ENCODE assay signal across 27 cellular contexts in the genomic region with DNA sequence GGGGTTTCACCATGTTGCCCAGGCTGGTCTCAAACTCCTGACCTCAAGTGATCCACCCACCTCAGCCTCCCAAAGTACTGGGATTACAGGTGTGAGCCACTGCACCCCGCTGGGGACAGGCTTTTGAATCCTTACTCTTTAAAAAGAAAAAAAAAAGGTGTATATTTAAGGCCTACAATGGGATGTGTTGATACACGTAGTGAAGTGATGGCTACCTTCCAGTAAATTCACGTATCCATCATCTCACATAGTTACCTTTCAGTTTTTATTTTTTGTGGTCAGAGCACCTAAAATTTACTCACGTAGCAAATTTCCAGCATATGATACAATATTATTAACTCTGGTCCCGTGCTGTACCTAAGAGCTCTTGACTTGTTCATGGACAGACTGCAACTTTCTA.
"Had no signal": no experiment of that assay in that cellular context is flagged by ENCODE, and none has a peak within 500 bp of the region (broad histone marks: within the 10 kb centered on the region; RNA-seq: fewer than 3 reads in every experiment).

No MANE protein-coding gene starts in this region.

- ATAC-seq: activated CD4-positive, alpha-beta T cell treated with anti-CD3 and anti-CD28 coated beads for 36 hours; activated CD8-positive, alpha-beta memory T cell treated with anti-CD3 and anti-CD28 coated beads, Interleukin-2, amount 10 ng/mL, durations not matched to agents 7 days and 5 days; activated CD8-positive, alpha-beta T cell treated with anti-CD3 and anti-CD28 coated beads, Interleukin-2, amount 10 ng/mL, durations not matched to agents 7 days and 5 days; effector memory CD8-positive, alpha-beta T cell; gastroesophageal sphincter; heart right ventricle had no signal

- H3K27me3 ChIP-seq: ascending aorta, esophagus muscularis mucosa, gastroesophageal sphincter, heart right ventricle, hepatocyte had no signal

- H3K36me3 ChIP-seq: ascending aorta, esophagus muscularis mucosa, gastroesophageal sphincter, heart right ventricle had no signal

- H3K4me3 ChIP-seq: ascending aorta, esophagus muscularis mucosa, gastroesophageal sphincter, heart right ventricle, hepatocyte had no signal

- FAIRE-seq: colon had no signal

- DNase-seq: activated CD4-positive, alpha-beta memory T cell treated with anti-CD3 and anti-CD28 coated beads for 36 hours; activated CD4-positive, alpha-beta T cell treated with anti-CD3 and anti-CD28 coated beads for 36 hours; activated CD4-positive, alpha-beta T cell treated with anti-CD3 and anti-CD28 coated beads, Interleukin-2, amount 10 ng/mL, durations not matched to agents 24 days and 14 days; activated CD4-positive, CD25-positive, alpha-beta regulatory T cell; activated CD4-positive, CD25-positive, alpha-beta regulatory T cell treated with anti-CD3 and anti-CD28 coated beads, Interleukin-2, amount 50 U/mL, for 72 hours; activated CD8-positive, alpha-beta memory T cell treated with anti-CD3 and anti-CD28 coated beads, Interleukin-2, amount 10 ng/mL, durations not matched to agents 7 days and 5 days; activated CD8-positive, alpha-beta memory T cell treated with anti-CD3 and anti-CD28 coated beads, Interleukin-2, amount 50 U/mL, for 4 hours; activated CD8-positive, alpha-beta T cell treated with anti-CD3 and anti-CD28 coated beads, Interleukin-2, amount 10 ng/mL, durations not matched to agents 7 days and 5 days; activated effector memory CD4-positive, alpha-beta T cell treated with anti-CD3 and anti-CD28 coated beads, Interleukin-2, amount 50 U/mL, for 16 hours; activated naive CD4-positive, alpha-beta T cell treated with anti-CD3 and anti-CD28 coated beads for 36 hours; activated naive CD8-positive, alpha-beta T cell treated with anti-CD3 and anti-CD28 coated beads, Interleukin-2, amount 10 ng/mL, durations not matched to agents 7 days and 5 days; activated T-cell treated with anti-CD3 and anti-CD28 coated beads, Interleukin-2, amount 50 U/mL, for 1 hour; activated T-cell treated with anti-CD3 and anti-CD28 coated beads, Interleukin-2, amount 50 U/mL, for 48 hours; caudate nucleus; cortex of kidney; dermis blood vessel endothelial cell; effector CD4-positive, alpha-beta T cell; effector memory CD8-positive, alpha-beta T cell; foreskin melanocyte; heart right ventricle; T-helper 1 cell; T-helper 2 cell had no signal
